ENCODE assay signal across 18 cellular contexts in genomic region chr7:1000594-1000935, GRCh38. TPM values are rescaled to one million over a fixed set of nuclear protein-coding genes. Genes with fewer than 3 reads are reported as not detected.
DNase-seq lines count a peak whose midpoint lies in the region; ATAC-seq and TF ChIP-seq lines count a peak whose summit lies in the region.
"Had no signal": no experiment of that assay in that cellular context is flagged by ENCODE, and none has a peak within 500 bp of the region (broad histone marks: within the 10 kb centered on the region; RNA-seq: fewer than 3 reads in every experiment).

No MANE protein-coding gene starts in this region.

- H3K9ac ChIP-seq in BLaER1 treated with 17β-estradiol and CSF1 and Interleukin-3, amounts not matched to agents 10 nM and 100 nM, result peak overlapping the region in 9 of 11 experiments; percentile 4 to 67 (median 55); a peak in 13 of 22 replicates
- no peak overlapping the region for H3K9ac ChIP-seq in neuronal stem cell (ENCODE audit: low read depth, low read length, poor library complexity)

- H2BK120ac ChIP-seq in neuronal stem cell (ENCODE audit: low read depth, low read length), result no peak overlapping the region

- no peak overlapping the region for H4K91ac ChIP-seq in neuronal stem cell (ENCODE audit: low read depth, low read length, poor library complexity)

- peaks cover 0 to 29% (median 5%) of the 10 kb centered on the region in 11 experiments; a peak in 12 of 22 replicates for H3K27me3 ChIP-seq in BLaER1 treated with 17β-estradiol and CSF1 and Interleukin-3, amounts not matched to agents 10 nM and 100 nM
- H3K27me3 ChIP-seq in neuronal stem cell (ENCODE audit: control insufficient read depth in 3 of 3, insufficient read depth in 3 of 3, low read depth in 1 of 3, low read length in 3 of 3), result no peaks in the 10 kb centered on the region

- no peak overlapping the region for H2BK5ac ChIP-seq in neuronal stem cell (ENCODE audit: low read length)

- no peak overlapping the region for H3K4ac ChIP-seq in neuronal stem cell (ENCODE audit: low read length)

- H4K20me1 ChIP-seq in BLaER1 treated with 17β-estradiol and CSF1 and Interleukin-3, amounts not matched to agents 10 nM and 100 nM, result peaks cover 0 to 31% (median 6%) of the 10 kb centered on the region in 11 experiments; a peak in 11 of 22 replicates

- H4K8ac ChIP-seq in neuronal stem cell (ENCODE audit: low read depth, low read length), result no peak overlapping the region

- no peak overlapping the region for H3K23ac ChIP-seq in neuronal stem cell (ENCODE audit: low read depth, low read length, poor library complexity)

- H2BK12ac ChIP-seq in neuronal stem cell (ENCODE audit: low read length), result peak overlapping the region; percentile 50

- no peak for TF ChIP-seq CTCF in WTC11 (IDR thresholded peaks at IDR 0.05)

- peak overlapping the region in 2 of 10 experiments; percentile 3 to 38; a peak in 3 of 20 replicates for H3K4me3 ChIP-seq in BLaER1 treated with 17β-estradiol and CSF1 and Interleukin-3, amounts not matched to agents 10 nM and 100 nM
- no peak overlapping the region for H3K4me3 ChIP-seq in neuronal stem cell (ENCODE audit: low read length in 2 of 2)
- H3K4me3 ChIP-seq: A549, SK-N-MC had no signal

- POLR2A ChIA-PET in WTC11 (lab: Charles Lee), result interaction anchor here (0.8 kb wide), 1 partner anchor 183 kb away, joined by 5 read pairs; no protein-coding TSS in a partner anchor

- H3K36me3 Mint-ChIP-seq in WTC11, result no peaks in the 10 kb centered on the region

- DNase-seq in WTC11 (ENCODE audit: low spot score) (no peak), neuronal stem cell (ENCODE audit: low spot score) (no peak), Right ventricle myocardium superior (no peak), OCI-M1 (lab: John Stamatoyannopoulos, UW) (no peak), COR-L47 (lab: John Stamatoyannopoulos, UW) (no peak)
- DNase-seq: DMS79, HFFc6, MV-4-11, NCI-H1436, NCI-H2029, NCI-H748 treated with DMSO at 0.1 percent for 48 hours, T-cell had no signal

- peak; percentile 15 for ATAC-seq in HG03108 (IDR thresholded peaks at IDR 0.05; ENCODE audit: unreplicated experiment)
- no peak for ATAC-seq in WTC11
- no peak for ATAC-seq in Right ventricle myocardium superior (ENCODE audit: poor library complexity)
- no peak for ATAC-seq in HG03442 (IDR thresholded peaks at IDR 0.05; ENCODE audit: unreplicated experiment)
- ATAC-seq: T-cell had no signal

- no peak overlapping the region for H2AK5ac ChIP-seq in neuronal stem cell (ENCODE audit: low read depth, low read length)

- no peaks in the 10 kb centered on the region for H3K27me3 Mint-ChIP-seq in WTC11 (ENCODE audit: low read depth)
- H3K27me3 Mint-ChIP-seq: T-cell had no signal

- H3K4me1 Mint-ChIP-seq in WTC11, result no peaks in the 10 kb centered on the region
- H3K4me1 Mint-ChIP-seq: T-cell had no signal

- H3K79me1 ChIP-seq in neuronal stem cell (ENCODE audit: low read depth, low read length), result peaks cover 2% of the 10 kb centered on the region

- H3K36me3 ChIP-seq in BLaER1 treated with 17β-estradiol and CSF1 and Interleukin-3, amounts not matched to agents 10 nM and 100 nM, result peaks cover 0 to 11% (median 0%) of the 10 kb centered on the region in 11 experiments; a peak in 6 of 22 replicates
- peaks cover 10 to 57% of the 10 kb centered on the region in 2 donors for H3K36me3 ChIP-seq in neuronal stem cell (replicated peaks in 1 of 2; ENCODE audit: control insufficient read depth in 2 of 2, insufficient read depth in 2 of 2, low read length in 2 of 2)

- intact Hi-C loops in Right ventricle myocardium superior (cut with DNase I), result no loop called here

- peaks cover 53 to 79% (median 76%) of the 10 kb centered on the region in 10 experiments for H3K4me1 ChIP-seq in BLaER1 treated with 17β-estradiol and CSF1 and Interleukin-3, amounts not matched to agents 10 nM and 100 nM
- peaks cover 0 to 8% of the 10 kb centered on the region in 2 donors for H3K4me1 ChIP-seq in neuronal stem cell (ENCODE audit: control insufficient read depth in 2 of 2, insufficient read depth in 1 of 2, low read depth in 1 of 2, low read length in 2 of 2)

- H2BK15ac ChIP-seq in neuronal stem cell (ENCODE audit: low read length), result no peak overlapping the region

- peak overlapping the region; percentile 73 to 91 (median 87) for H3K4me2 ChIP-seq in BLaER1 treated with 17β-estradiol and CSF1 and Interleukin-3, amounts not matched to agents 10 nM and 100 nM
- H3K4me2 ChIP-seq in neuronal stem cell (ENCODE audit: insufficient read depth, low read length, poor library complexity, severe bottlenecking), result no peak overlapping the region
- H3K4me2 ChIP-seq: A549 had no signal

- H3K27ac ChIP-seq in BLaER1 treated with 17β-estradiol and CSF1 and Interleukin-3, amounts not matched to agents 10 nM and 100 nM, result peak overlapping the region in 7 of 11 experiments; percentile 35 to 65 (median 49); a peak in 13 of 22 replicates
- H3K27ac ChIP-seq in neuronal stem cell (replicated peaks; ENCODE audit: low read length), result no peak overlapping the region
- H3K27ac ChIP-seq: A549, SK-N-MC had no signal

- no peak overlapping the region for H2AFZ ChIP-seq in neuronal stem cell (ENCODE audit: low read length)

- no peaks in the 10 kb centered on the region for H3K9me3 Mint-ChIP-seq in WTC11
- H3K9me3 Mint-ChIP-seq: HFFc6, T-cell had no signal

- peak overlapping the region; percentile 45 for H3K27ac Mint-ChIP-seq in WTC11
- H3K27ac Mint-ChIP-seq: HFFc6, T-cell had no signal

- CTCF ChIA-PET in WTC11 (lab: Charles Lee), result interaction anchor here (0.7 to 0.9 kb wide), 2 partner anchors 65 to 694 kb away, joined by 3 to 4 read pairs; no protein-coding TSS in a partner anchor

- no peak overlapping the region for H3K14ac ChIP-seq in neuronal stem cell (ENCODE audit: low read length)

- H3K18ac ChIP-seq in neuronal stem cell (ENCODE audit: low read length), result no peak overlapping the region

- WGBS in neuronal stem cell (ENCODE audit: extremely low coverage in 2 of 2, insufficient read length in 2 of 2, insufficient replicate concordance in 1 of 2), 2 donors, result 100% methylated on average over 1 of the region's 13 CpGs; no CpG with 5 or more reads in 1 of the 2 donors

- H3K9me3 ChIP-seq in BLaER1 treated with 17β-estradiol and CSF1 and Interleukin-3, amounts not matched to agents 10 nM and 100 nM (replicated peaks in 1 of 11), result no peaks in the 10 kb centered on the region
- no peaks in the 10 kb centered on the region for H3K9me3 ChIP-seq in neuronal stem cell (replicated peaks in 1 of 2; ENCODE audit: control insufficient read depth in 2 of 2, insufficient read depth in 1 of 2, low read depth in 1 of 2, low read length in 2 of 2)
- H3K9me3 ChIP-seq: A549 had no signal

- H3K4me3 Mint-ChIP-seq in WTC11, result no peak overlapping the region
- H3K4me3 Mint-ChIP-seq: HFFc6, T-cell had no signal

TF ChIP-seq in WTC11, 78 proteins besides CTCF, POLR2A, EP300 and RAD21:
- TF ChIP-seq FOXJ3 (CRISPR knock-in tag; IDR thresholded peaks at IDR 0.05; ENCODE audit: borderline replicate concordance) (no peak), KAT7 (CRISPR knock-in tag; IDR thresholded peaks at IDR 0.05; ENCODE audit: borderline replicate concordance) (no peak), ZNF425 (CRISPR knock-in tag; conservative IDR thresholded peaks at IDR 0.05) (no peak), PREB (CRISPR knock-in tag; IDR thresholded peaks at IDR 0.05; ENCODE audit: borderline replicate concordance) (no peak), MXD4 (CRISPR knock-in tag; IDR thresholded peaks at IDR 0.05; ENCODE audit: borderline replicate concordance) (no peak), TCF7 (CRISPR knock-in tag; IDR thresholded peaks at IDR 0.05; ENCODE audit: low read depth) (no peak), NR1H2 (CRISPR knock-in tag; IDR thresholded peaks at IDR 0.05) (no peak), NR2C2 (CRISPR knock-in tag; IDR thresholded peaks at IDR 0.05) (no peak), CREM (CRISPR knock-in tag; IDR thresholded peaks at IDR 0.05) (no peak)

RNA-seq across cellular contexts. Expression of gene CYP2W1, which starts 17.6 kb away (rescaled TPM):
- 0.48 TPM in 1 of 3 replicates, not detected in the others for total RNA-seq in WTC11 (2021)
- polyA plus RNA-seq in neuronal stem cell (2013, experiment 1 of 2), result not detected
- not detected for polyA plus RNA-seq in neuronal stem cell (2013, experiment 2 of 2)
- total RNA-seq in Right ventricle myocardium superior, result not detected
- total RNA-seq: HT1080 had no signal
- polyA plus RNA-seq: A549 had no signal

RNA-seq across cellular contexts. Expression of gene COX19, which starts 25.2 kb away (rescaled TPM):
- total RNA-seq in WTC11 (2021) (10.2 to 13.2 TPM (median 10.4 TPM) in 3 replicates), Right ventricle myocardium superior (8.0 TPM)
- polyA plus RNA-seq in neuronal stem cell (2013, experiment 1 of 2), result 8.7 TPM
- polyA plus RNA-seq in neuronal stem cell (2013, experiment 2 of 2), result 8.9 TPM

RNA-seq across cellular contexts. Expression of gene GPR146, which starts 43.8 kb away (rescaled TPM):
- total RNA-seq in WTC11 (2021) (0.87 to 1.1 TPM (median 0.92 TPM) in 3 replicates), Right ventricle myocardium superior (26.3 TPM)
- polyA plus RNA-seq in neuronal stem cell (2013, experiment 1 of 2), result 1.7 TPM
- 1.5 TPM for polyA plus RNA-seq in neuronal stem cell (2013, experiment 2 of 2)

RNA-seq across cellular contexts. Expression of gene ADAP1, which starts 46.1 kb away (rescaled TPM):
- 4.3 to 7.2 TPM (median 4.5 TPM) in 3 replicates for total RNA-seq in WTC11 (2021)
- polyA plus RNA-seq in neuronal stem cell (2013, experiment 1 of 2), result 0.50 TPM
- 0.48 TPM for polyA plus RNA-seq in neuronal stem cell (2013, experiment 2 of 2)
- total RNA-seq in Right ventricle myocardium superior, result 6.4 TPM

Comparison
In these comparisons a context has a peak if more than half of its experiments do, and no peak if none do; other contexts are left out.
1. RNA of gene GPR146, which starts 43.8 kb away (total RNA-seq): 26.3 TPM in Right ventricle myocardium superior (single experiment); 0.87 to 1.1 TPM in WTC11; every median in the first group is over 10 times any median in the second.